In genomic region chr16:56789360-56789759, GRCh38 we compare ENCODE assay signal across 8 cellular contexts. TPM values are rescaled to one million over a fixed set of nuclear protein-coding genes. Genes with fewer than 3 reads are reported as not detected.
DNase-seq lines count a peak whose midpoint lies in the region; ATAC-seq lines count a peak whose summit lies in the region.

No MANE protein-coding gene starts in this region.

- no peaks in the 10 kb centered on the region for H3K9me3 Mint-ChIP-seq in activated CD4-positive, alpha-beta T cell treated with anti-CD3 and anti-CD28 coated beads, Interleukin-2, amount 10 ng/mL, durations not matched to agents 24 days and 14 days
- H3K9me3 Mint-ChIP-seq in activated T-helper 1 cell treated with anti-CD3 and anti-CD28 coated beads, Interleukin-12 subunit alpha, Interleukin-12 subunit beta, Interleukin-2, Interleukin-4 antibody, amounts not matched to agents 30 ng/mL and 10 ng/mL and 1 ng/mL, durations not matched to agents 14 hours and 24 hours and 36 hours: no peaks in the 10 kb centered on the region

- no peak overlapping the region for H3K4me3 Mint-ChIP-seq in activated CD4-positive, alpha-beta T cell treated with anti-CD3 and anti-CD28 coated beads, Interleukin-2, amount 10 ng/mL, durations not matched to agents 24 days and 14 days
- H3K4me3 Mint-ChIP-seq in activated T-helper 1 cell treated with anti-CD3 and anti-CD28 coated beads, Interleukin-12 subunit alpha, Interleukin-12 subunit beta, Interleukin-2, Interleukin-4 antibody, amounts not matched to agents 30 ng/mL and 10 ng/mL and 1 ng/mL, durations not matched to agents 14 hours and 24 hours and 36 hours: no peak overlapping the region

- peak; percentile 83 for DNase-seq in activated CD4-positive, alpha-beta T cell treated with anti-CD3 and anti-CD28 coated beads, Interleukin-2, amount 10 ng/mL, durations not matched to agents 24 days and 14 days
- no peak for DNase-seq in activated CD4-positive, alpha-beta T cell treated with anti-CD3 and anti-CD28 coated beads, Interleukin-2, amount 50 U/mL, for 1 hour
- DNase-seq in NCI-H146 (lab: John Stamatoyannopoulos, UW): peak; percentile 53
- DNase-seq in activated T-helper 1 cell treated with anti-CD3 and anti-CD28 coated beads, Interleukin-12 subunit alpha, Interleukin-12 subunit beta, Interleukin-2, Interleukin-4 antibody, amounts not matched to agents 30 ng/mL and 10 ng/mL and 1 ng/mL, durations not matched to agents 14 hours and 24 hours and 36 hours (ENCODE audit: low spot score): peak; percentile 5
- peak; percentile 68 for DNase-seq in iris pigment epithelial cell (ENCODE audit: low read depth)
- no peak for DNase-seq in activated CD4-positive, CD25-positive, alpha-beta regulatory T cell treated with anti-CD3 and anti-CD28 coated beads, Interleukin-2, amount 50 U/mL, for 72 hours

- ATAC-seq in GM18498 (IDR thresholded peaks at IDR 0.05; ENCODE audit: unreplicated experiment) (no peak), HG03442 (IDR thresholded peaks at IDR 0.05; ENCODE audit: unreplicated experiment) (no peak)

- intact Hi-C loops in activated CD4-positive, alpha-beta T cell treated with anti-CD3 and anti-CD28 coated beads, Interleukin-2, amount 10 ng/mL, durations not matched to agents 24 days and 14 days (cut with micrococcal nuclease): loop anchor here (5.0 kb wide), 1 partner anchor 212 kb away; no protein-coding TSS in a partner anchor
- intact Hi-C loops in activated T-helper 1 cell treated with anti-CD3 and anti-CD28 coated beads, Interleukin-12 subunit alpha, Interleukin-12 subunit beta, Interleukin-2, Interleukin-4 antibody, amounts not matched to agents 30 ng/mL and 10 ng/mL and 1 ng/mL, durations not matched to agents 14 hours and 24 hours and 36 hours (cut with micrococcal nuclease): loop anchor here (1.0 kb wide), 1 partner anchor 212 kb away; no protein-coding TSS in a partner anchor

- no peaks in the 10 kb centered on the region for H3K36me3 Mint-ChIP-seq in activated CD4-positive, alpha-beta T cell treated with anti-CD3 and anti-CD28 coated beads, Interleukin-2, amount 10 ng/mL, durations not matched to agents 24 days and 14 days (ENCODE audit: low read depth)
- no peaks in the 10 kb centered on the region for H3K36me3 Mint-ChIP-seq in activated T-helper 1 cell treated with anti-CD3 and anti-CD28 coated beads, Interleukin-12 subunit alpha, Interleukin-12 subunit beta, Interleukin-2, Interleukin-4 antibody, amounts not matched to agents 30 ng/mL and 10 ng/mL and 1 ng/mL, durations not matched to agents 14 hours and 24 hours and 36 hours (ENCODE audit: low read depth)

- no peaks in the 10 kb centered on the region for H3K27me3 Mint-ChIP-seq in activated CD4-positive, alpha-beta T cell treated with anti-CD3 and anti-CD28 coated beads, Interleukin-2, amount 10 ng/mL, durations not matched to agents 24 days and 14 days
- H3K27me3 Mint-ChIP-seq in activated T-helper 1 cell treated with anti-CD3 and anti-CD28 coated beads, Interleukin-12 subunit alpha, Interleukin-12 subunit beta, Interleukin-2, Interleukin-4 antibody, amounts not matched to agents 30 ng/mL and 10 ng/mL and 1 ng/mL, durations not matched to agents 14 hours and 24 hours and 36 hours (ENCODE audit: insufficient read depth): no peaks in the 10 kb centered on the region

- peaks cover 3% of the 10 kb centered on the region for H3K4me1 Mint-ChIP-seq in activated CD4-positive, alpha-beta T cell treated with anti-CD3 and anti-CD28 coated beads, Interleukin-2, amount 10 ng/mL, durations not matched to agents 24 days and 14 days
- H3K4me1 Mint-ChIP-seq in activated T-helper 1 cell treated with anti-CD3 and anti-CD28 coated beads, Interleukin-12 subunit alpha, Interleukin-12 subunit beta, Interleukin-2, Interleukin-4 antibody, amounts not matched to agents 30 ng/mL and 10 ng/mL and 1 ng/mL, durations not matched to agents 14 hours and 24 hours and 36 hours (ENCODE audit: low read depth): no peaks in the 10 kb centered on the region

- no peak overlapping the region for H3K27ac Mint-ChIP-seq in activated CD4-positive, alpha-beta T cell treated with anti-CD3 and anti-CD28 coated beads, Interleukin-2, amount 10 ng/mL, durations not matched to agents 24 days and 14 days
- no peak overlapping the region for H3K27ac Mint-ChIP-seq in activated T-helper 1 cell treated with anti-CD3 and anti-CD28 coated beads, Interleukin-12 subunit alpha, Interleukin-12 subunit beta, Interleukin-2, Interleukin-4 antibody, amounts not matched to agents 30 ng/mL and 10 ng/mL and 1 ng/mL, durations not matched to agents 14 hours and 24 hours and 36 hours

RNA-seq across cellular contexts. Expression of gene NUP93, which starts 59.4 kb away (rescaled TPM):
- 162 and 168 TPM in 2 replicates for total RNA-seq in activated CD4-positive, alpha-beta T cell treated with anti-CD3 and anti-CD28 coated beads, Interleukin-2, amount 10 ng/mL, durations not matched to agents 24 days and 14 days
- 150 and 152 TPM in 2 replicates for total RNA-seq in activated T-helper 1 cell treated with anti-CD3 and anti-CD28 coated beads, Interleukin-12 subunit alpha, Interleukin-12 subunit beta, Interleukin-2, Interleukin-4 antibody, amounts not matched to agents 30 ng/mL and 10 ng/mL and 1 ng/mL, durations not matched to agents 14 hours and 24 hours and 36 hours

Comparison
In these comparisons a context has a peak if more than half of its experiments do, and no peak if none do; other contexts are left out.
1. DNase-seq: peak in activated CD4-positive, alpha-beta T cell treated with anti-CD3 and anti-CD28 coated beads, Interleukin-2, amount 10 ng/mL, durations not matched to agents 24 days and 14 days (single experiment), NCI-H146 (single experiment), activated T-helper 1 cell treated with anti-CD3 and anti-CD28 coated beads, Interleukin-12 subunit alpha, Interleukin-12 subunit beta, Interleukin-2, Interleukin-4 antibody, amounts not matched to agents 30 ng/mL and 10 ng/mL and 1 ng/mL, durations not matched to agents 14 hours and 24 hours and 36 hours (single experiment) and iris pigment epithelial cell (single experiment); none in activated CD4-positive, alpha-beta T cell treated with anti-CD3 and anti-CD28 coated beads, Interleukin-2, amount 50 U/mL, for 1 hour (single experiment) and activated CD4-positive, CD25-positive, alpha-beta regulatory T cell treated with anti-CD3 and anti-CD28 coated beads, Interleukin-2, amount 50 U/mL, for 72 hours (single experiment).